8 cellular contexts compared by ENCODE assay signal in the genomic region with DNA sequence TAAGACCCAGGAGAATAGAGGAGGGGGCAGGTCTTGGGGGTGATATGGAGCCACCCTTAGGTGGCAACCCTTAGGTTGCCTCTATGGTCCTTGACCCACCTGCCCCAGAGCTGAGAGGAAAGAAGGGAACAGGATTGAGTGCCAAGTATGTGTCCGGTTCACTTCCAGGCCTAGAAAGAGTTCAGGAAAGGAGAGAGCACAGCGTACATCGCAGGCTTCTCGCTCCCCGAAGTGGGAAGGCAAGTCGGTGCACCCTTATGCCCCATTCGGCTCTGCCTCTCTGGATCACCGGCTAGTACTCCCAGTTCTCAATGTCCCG. TPM values are rescaled to one million over a fixed set of nuclear protein-coding genes. Genes with fewer than 3 reads are reported as not detected.
DNase-seq lines count a peak whose midpoint lies in the region; ATAC-seq, FAIRE-seq and TF ChIP-seq lines count a peak whose summit lies in the region.
"Had no signal": no experiment of that assay in that cellular context is flagged by ENCODE, and none has a peak within 500 bp of the region (broad histone marks: within the 10 kb centered on the region; RNA-seq: fewer than 3 reads in every experiment).

No MANE protein-coding gene starts in this region.

- CTCF ChIA-PET in PC-3 (lab: Charles Lee): interaction anchor here (0.5 to 1.7 kb wide), 6 partner anchors 9 to 167 kb away, joined by 3 to 16 read pairs (median 6); a partner anchor contains a TSS
- CTCF ChIA-PET in H1 (lab: Charles Lee; ENCODE audit: partially characterized antibody): interaction anchor here (15.3 to 33.0 kb wide), 5 partner anchors 6 to 99 kb away, joined by 246 to 1206 read pairs (median 373); a partner anchor contains a TSS

- H3K56ac ChIP-seq in H1 (replicated peaks; ENCODE audit: insufficient read length, low read depth, low read length): no peak overlapping the region

- TF ChIP-seq POLR2A in H1 (IDR thresholded peaks at IDR 0.05; ENCODE audit: control extremely low read depth in 1 of 2, low read depth in 2 of 2, low read length in 2 of 2): no peak
- TF ChIP-seq POLR2A in prostate gland (IDR thresholded peaks at IDR 0.05): no peak

- H3K9me2 ChIP-seq in PC-3 (replicated peaks; ENCODE audit: low read length): no peaks in the 10 kb centered on the region

- no peak overlapping the region for H2BK12ac ChIP-seq in H1 (ENCODE audit: low read depth, low read length)

- H2BK15ac ChIP-seq in H1 (ENCODE audit: low read length): peak overlapping the region; percentile 40; the same call in 1 of the 2 replicates

- H4K20me1 ChIP-seq in PC-3 (ENCODE audit: low read length) (no peaks in the 10 kb centered on the region), H1 (replicated peaks in 1 of 2; ENCODE audit: control insufficient read depth in 1 of 2, insufficient read depth in 2 of 2, low read length in 2 of 2) (peaks cover 3 to 5% of the 10 kb centered on the region in 2 experiments)

- H3K36me3 ChIP-seq in PC-3 (ENCODE audit: low read depth, low read length) (no peaks in the 10 kb centered on the region), H1 (ENCODE audit: control insufficient read depth in 2 of 4, insufficient read depth in 4 of 4, low read length in 3 of 4) (no peaks in the 10 kb centered on the region), prostate gland (no peaks in the 10 kb centered on the region), aorta (ENCODE audit: control insufficient read depth in 1 of 2, insufficient read depth in 2 of 2, low read length in 1 of 2) (no peaks in the 10 kb centered on the region)
- H3K36me3 ChIP-seq: gastroesophageal sphincter had no signal

- peaks cover 23% of the 10 kb centered on the region for H3K23me2 ChIP-seq in H1 (ENCODE audit: low read depth, low read length)

- H2BK120ac ChIP-seq in H1 (replicated peaks; ENCODE audit: low read depth, low read length): no peak overlapping the region

- H3K9me3 ChIP-seq in PC-3 (ENCODE audit: low read length): no peaks in the 10 kb centered on the region
- H3K9me3 ChIP-seq in H1 (ENCODE audit: insufficient read depth in 2 of 2, low read depth in 1 of 2, low read length in 1 of 2): no peaks in the 10 kb centered on the region
- H3K9me3 ChIP-seq in prostate gland: no peaks in the 10 kb centered on the region
- no peaks in the 10 kb centered on the region for H3K9me3 ChIP-seq in aorta (ENCODE audit: control insufficient read depth, low read length)
- H3K9me3 ChIP-seq: gastroesophageal sphincter had no signal

- no peak overlapping the region for H4K5ac ChIP-seq in H1 (ENCODE audit: insufficient read length, low read depth, low read length)

- H3K79me2 ChIP-seq in PC-3 (ENCODE audit: low read length) (peaks cover 22% of the 10 kb centered on the region), H1 (ENCODE audit: control insufficient read depth in 1 of 2, insufficient read depth in 2 of 2, low read length in 2 of 2) (no peaks in the 10 kb centered on the region)

- H2BK5ac ChIP-seq in H1 (ENCODE audit: low read depth, low read length): peak overlapping the region; percentile 52; the same call in 1 of the 2 replicates

- no peaks in the 10 kb centered on the region for H3K79me1 ChIP-seq in H1 (ENCODE audit: low read depth, low read length)

- H3K27me3 ChIP-seq in PC-3 (ENCODE audit: low read length) (peaks cover 13% of the 10 kb centered on the region), H1 (replicated peaks in 1 of 4; ENCODE audit: control insufficient read depth in 3 of 4, extremely low read depth in 1 of 4, insufficient read depth in 3 of 4, low read length in 3 of 4) (peaks cover 64 to 92% (median 89%) of the 10 kb centered on the region in 4 experiments), prostate gland (replicated peaks; ENCODE audit: insufficient read depth) (peaks cover 5% of the 10 kb centered on the region), aorta (ENCODE audit: control insufficient read depth in 1 of 2, insufficient read depth in 2 of 2, low read length in 1 of 2) (peaks cover 0 to 2% of the 10 kb centered on the region in 2 donors)

- no peaks in the 10 kb centered on the region for H3F3A ChIP-seq in PC-3 (ENCODE audit: low read length, unreplicated experiment)

- no peak overlapping the region for H3K4ac ChIP-seq in H1 (replicated peaks; ENCODE audit: insufficient read length, low read depth, low read length)

- H2BK20ac ChIP-seq in H1 (ENCODE audit: low read length): no peak overlapping the region

- peak overlapping the region; percentile 72 for H3K9ac ChIP-seq in PC-3 (ENCODE audit: low read length)
- no peak overlapping the region for H3K9ac ChIP-seq in H1 (replicated peaks in 1 of 4; ENCODE audit: extremely low read depth in 1 of 4, low read depth in 3 of 4, low read length in 3 of 4)

- no peak overlapping the region; the same call in 1 of the 2 replicates for H2AK5ac ChIP-seq in H1 (ENCODE audit: low read depth, low read length)

- H3K18ac ChIP-seq in H1 (ENCODE audit: extremely low read depth, low read length): no peak overlapping the region

- H3K4me3 ChIP-seq in PC-3 (ENCODE audit: low read length) (peak overlapping the region; percentile 88), H1 (ENCODE audit: extremely low read depth in 1 of 4, insufficient read depth in 2 of 4, low read depth in 3 of 4, low read length in 4 of 4) (peak overlapping the region; percentile 39 to 67 (median 63)), prostate gland (peak overlapping the region; percentile 33 to 36), aorta (ENCODE audit: low read length in 2 of 2) (no peak overlapping the region)

- H3K4me1 ChIP-seq in PC-3 (ENCODE audit: insufficient read depth, low read length) (peaks cover 16% of the 10 kb centered on the region), H1 (replicated peaks in 1 of 4; ENCODE audit: control insufficient read depth in 3 of 4, insufficient read depth in 4 of 4, low read length in 3 of 4) (peaks cover 4 to 26% (median 15%) of the 10 kb centered on the region in 4 experiments), prostate gland (replicated peaks) (no peaks in the 10 kb centered on the region), aorta (ENCODE audit: control insufficient read depth in 1 of 2, insufficient read depth in 2 of 2, low read length in 2 of 2) (no peaks in the 10 kb centered on the region)

- 13% methylated on average over 9 of the region's 9 CpGs; no CpG with 5 or more reads in 1 of the 2 experiments for WGBS in H1 (ENCODE audit: extremely low coverage in 1 of 2, insufficient coverage in 1 of 2, insufficient read length in 1 of 2, insufficient replicate concordance in 2 of 2, low coverage in 1 of 2, low lambda C conversion rate in 2 of 2, missing lambda C conversion rate in 1 of 2), 2 experiments
- WGBS in prostate gland: 32% methylated on average over 9 of the region's 9 CpGs
- WGBS in aorta, 2 donors: 72 to 75% methylated on average over 9 of the region's 9 CpGs

- H3K23ac ChIP-seq in H1 (ENCODE audit: insufficient read length): no peak overlapping the region

- intact Hi-C loops in PC-3 (cut with micrococcal nuclease): loop anchor here (2.0 kb wide), 1 partner anchor 14 kb away; no protein-coding TSS in a partner anchor
- intact Hi-C loops in prostate gland (cut with DNase I): no loop called here
- intact Hi-C loops in aorta (cut with DNase I): loop anchor here in 1 of 2 donors (5.0 kb wide), 1 partner anchor 167 kb away; no protein-coding TSS in a partner anchor

- H4K8ac ChIP-seq in H1 (ENCODE audit: extremely low read depth, insufficient read depth, low read length): no peak overlapping the region

- H4K91ac ChIP-seq in H1 (replicated peaks; ENCODE audit: insufficient read length, low read length): no peak overlapping the region

- peak; percentile 39 for ATAC-seq in PC-3
- ATAC-seq in HG03342 (IDR thresholded peaks at IDR 0.05; ENCODE audit: unreplicated experiment): no peak
- ATAC-seq in aorta (ENCODE audit: low FRiP score): no peak

- peak overlapping the region; percentile 95 for H2AFZ ChIP-seq in PC-3 (ENCODE audit: low read length)
- H2AFZ ChIP-seq in H1 (ENCODE audit: low read length): no peak overlapping the region

- TF ChIP-seq RAD21 in H1 (IDR thresholded peaks at IDR 0.05 in 1 of 2, conservative IDR thresholded peaks at IDR 0.05 in 1 of 2; ENCODE audit: low read depth in 2 of 2, low read length in 2 of 2): no peak

- H3K27ac ChIP-seq in PC-3 (ENCODE audit: low read length) (no peak overlapping the region), H1 (ENCODE audit: low read depth, low read length) (no peak overlapping the region), prostate gland (peak overlapping the region; percentile 67 to 79), aorta (ENCODE audit: low read depth in 1 of 2, low read length in 2 of 2) (no peak overlapping the region)
- H3K27ac ChIP-seq: gastroesophageal sphincter had no signal

- H3K4me2 ChIP-seq in PC-3 (ENCODE audit: low read length) (peak overlapping the region; percentile 98), H1 (ENCODE audit: insufficient read depth in 1 of 2, low read depth in 2 of 2, low read length in 2 of 2) (peak overlapping the region; percentile 95 to 99)

- no peak for FAIRE-seq in H1 (lab: Jason Lieb, UNC)
- FAIRE-seq: TTC549 had no signal

- DNase-seq in PC-3 (peak; percentile 39), H1 (ENCODE audit: low read depth in 1 of 2, low spot score in 2 of 2) (no peak), prostate gland (ENCODE audit: low spot score) (no peak), SIG-M5 treated with dmso at 0.1 percent for 504 hours (lab: John Stamatoyannopoulos, UW; ENCODE audit: unreplicated experiment) (no peak), aorta (no peak)

- POLR2A ChIA-PET in PC-3 (lab: Charles Lee; ENCODE audit: unreplicated experiment): no interaction called here
- POLR2A ChIA-PET in H1 (lab: Charles Lee; ENCODE audit: partially characterized antibody): interaction anchor here (0.7 to 12.4 kb wide), 10 partner anchors 10 to 41 kb away, joined by 3 to 134 read pairs (median 4); a partner anchor contains a TSS

- no peak overlapping the region for H3K14ac ChIP-seq in H1 (ENCODE audit: insufficient read length)

- BruUV-seq in PC-3 (replicated peaks; lab: Mats Ljungman, UMichigan): no TSS peak

- TF ChIP-seq CTCF in PC-3 (conservative IDR thresholded peaks at IDR 0.05; ENCODE audit: low read depth, low read length) (no peak), H1 (IDR thresholded peaks at IDR 0.05; ENCODE audit: control extremely low read depth in 1 of 3, insufficient read depth in 1 of 3, low read depth in 1 of 3, low read length in 3 of 3) (no peak), prostate gland (IDR thresholded peaks at IDR 0.05) (no peak)

- TF ChIP-seq EP300 in H1 (IDR thresholded peaks at IDR 0.05; ENCODE audit: borderline replicate concordance in 1 of 2, low read depth in 2 of 2, low read length in 2 of 2): no peak

RNA-seq across cellular contexts. Expression of a gene that starts 0.6 kb away (rescaled TPM):
- 3.1 and 3.9 TPM in 2 replicates for total RNA-seq in PC-3 (2014; rRNA removed)
- total RNA-seq in H1 (2021; fragmentation: NEBNext Ultra II Directional; extraction: Animal tissue kit (Norgen Biotek cat#: 25700)): 1.5 and 1.6 TPM in 2 replicates
- 1.2 and 1.5 TPM in 2 replicates for polyA plus RNA-seq in H1 (2011; rRNA removed)
- polyA plus RNA-seq in H1 (2011; cell fraction: cytosol; rRNA removed): 1.3 TPM
- 1.8 TPM for polyA plus RNA-seq in H1 (2011; cell fraction: nucleus; rRNA removed)
- polyA plus RNA-seq in H1 (2012, experiment 1 of 2): 1.0 to 2.1 TPM (median 1.8 TPM) in 4 replicates
- 1.7 TPM for polyA plus RNA-seq in H1 (2012, experiment 2 of 2)
- polyA plus RNA-seq in H1 (2013, experiment 1 of 2): 0.73 TPM
- 0.63 TPM for polyA plus RNA-seq in H1 (2013, experiment 2 of 2)
- 0.78 and 0.82 TPM in 2 replicates for polyA minus RNA-seq in H1 (2011; rRNA and poly(A)+ RNA removed)
- polyA minus RNA-seq in H1 (2011; cell fraction: cytosol; rRNA and poly(A)+ RNA removed): 1.8 TPM
- polyA minus RNA-seq in H1 (2011; cell fraction: nucleus; rRNA and poly(A)+ RNA removed): 2.8 TPM
- total RNA-seq in prostate gland: 1 to 10 TPM; 1.4 to 3.1 TPM
- total RNA-seq in aorta: under 1 TPM; 0.78 to 0.81 TPM
- polyA plus RNA-seq in aorta: under 1 TPM in 1 of 2 donors, not detected in 1; 0.25 TPM

RNA-seq across cellular contexts. Expression of a gene that starts 9.3 kb away (rescaled TPM):
- 44.0 and 47.9 TPM in 2 replicates for total RNA-seq in PC-3 (2014; rRNA removed)
- total RNA-seq in H1 (2021; fragmentation: NEBNext Ultra II Directional; extraction: Animal tissue kit (Norgen Biotek cat#: 25700)): 24.4 and 27.4 TPM in 2 replicates
- 42.3 and 61.1 TPM in 2 replicates for polyA plus RNA-seq in H1 (2011; rRNA removed)
- 63.9 TPM for polyA plus RNA-seq in H1 (2011; cell fraction: cytosol; rRNA removed)
- 211 TPM for polyA plus RNA-seq in H1 (2011; cell fraction: nucleus; rRNA removed)
- 28.4 to 49.3 TPM (median 44.9 TPM) in 4 replicates for polyA plus RNA-seq in H1 (2012, experiment 1 of 2)
- 30.7 TPM for polyA plus RNA-seq in H1 (2012, experiment 2 of 2)
- 26.1 TPM for polyA plus RNA-seq in H1 (2013, experiment 1 of 2)
- polyA plus RNA-seq in H1 (2013, experiment 2 of 2): 23.3 TPM
- 16.9 and 22.1 TPM in 2 replicates for polyA minus RNA-seq in H1 (2011; rRNA and poly(A)+ RNA removed)
- polyA minus RNA-seq in H1 (2011; cell fraction: cytosol; rRNA and poly(A)+ RNA removed): 18.7 TPM
- polyA minus RNA-seq in H1 (2011; cell fraction: nucleus; rRNA and poly(A)+ RNA removed): 50.1 TPM
- total RNA-seq in prostate gland: 10 to 100 TPM; 32.6 to 44.4 TPM
- total RNA-seq in aorta: 10 to 100 TPM; 19.3 to 37.6 TPM
- polyA plus RNA-seq in aorta: 10 to 100 TPM; 21.2 to 64.1 TPM

RNA-seq across cellular contexts. Expression of a gene that starts 18.9 kb away (rescaled TPM):
- 0.44 and 1.2 TPM in 2 replicates for total RNA-seq in PC-3 (2014; rRNA removed)
- 0.36 TPM in 1 of 2 replicates, not detected in the other for total RNA-seq in H1 (2021; fragmentation: NEBNext Ultra II Directional; extraction: Animal tissue kit (Norgen Biotek cat#: 25700))
- 0.16 and 0.18 TPM in 2 replicates for polyA plus RNA-seq in H1 (2011; rRNA removed)
- 0.25 TPM for polyA plus RNA-seq in H1 (2011; cell fraction: cytosol; rRNA removed)
- polyA plus RNA-seq in H1 (2011; cell fraction: nucleus; rRNA removed): 0.07 TPM
- 0.36 to 0.72 TPM (median 0.59 TPM) in 4 replicates for polyA plus RNA-seq in H1 (2012, experiment 1 of 2)
- polyA plus RNA-seq in H1 (2012, experiment 2 of 2): 0.41 TPM
- polyA plus RNA-seq in H1 (2013, experiment 1 of 2): 0.30 TPM
- 0.26 TPM for polyA plus RNA-seq in H1 (2013, experiment 2 of 2)
- 0.17 and 0.25 TPM in 2 replicates for polyA minus RNA-seq in H1 (2011; rRNA and poly(A)+ RNA removed)
- not detected for polyA minus RNA-seq in H1 (2011; cell fraction: cytosol; rRNA and poly(A)+ RNA removed)
- not detected for polyA minus RNA-seq in H1 (2011; cell fraction: nucleus; rRNA and poly(A)+ RNA removed)
- 1 to 10 TPM; 1.1 to 4.9 TPM for total RNA-seq in prostate gland
- under 1 TPM in 1 of 2 donors, not detected in 1; 0.51 TPM for total RNA-seq in aorta
- under 1 TPM in 1 of 2 donors, not detected in 1; 0.87 TPM for polyA plus RNA-seq in aorta

RNA-seq across cellular contexts. Expression of a gene that starts 19.0 kb away (rescaled TPM):
- total RNA-seq in PC-3 (2014; rRNA removed) (54.5 and 74.2 TPM in 2 replicates), prostate gland (10 to 100 TPM; 46.6 to 47.0 TPM), aorta (10 to 100 TPM; 21.6 to 28.6 TPM)
- total RNA-seq in H1 (2021; fragmentation: NEBNext Ultra II Directional; extraction: Animal tissue kit (Norgen Biotek cat#: 25700)): 83.0 and 85.3 TPM in 2 replicates
- polyA plus RNA-seq in H1 (2011; rRNA removed) (213 and 214 TPM in 2 replicates), aorta (10 to 100 TPM; 34.4 to 42.2 TPM)
- polyA plus RNA-seq in H1 (2011; cell fraction: cytosol; rRNA removed): 161 TPM
- 129 TPM for polyA plus RNA-seq in H1 (2011; cell fraction: nucleus; rRNA removed)
- 74.1 to 133 TPM (median 98.1 TPM) in 4 replicates for polyA plus RNA-seq in H1 (2012, experiment 1 of 2)
- polyA plus RNA-seq in H1 (2012, experiment 2 of 2): 86.2 TPM
- 70.3 TPM for polyA plus RNA-seq in H1 (2013, experiment 1 of 2)
- polyA plus RNA-seq in H1 (2013, experiment 2 of 2): 66.8 TPM
- 125 and 134 TPM in 2 replicates for polyA minus RNA-seq in H1 (2011; rRNA and poly(A)+ RNA removed)
- 61.9 TPM for polyA minus RNA-seq in H1 (2011; cell fraction: cytosol; rRNA and poly(A)+ RNA removed)
- 71.9 TPM for polyA minus RNA-seq in H1 (2011; cell fraction: nucleus; rRNA and poly(A)+ RNA removed)

RNA-seq across cellular contexts. Expression of a gene that starts 28.7 kb away (rescaled TPM):
- total RNA-seq in PC-3 (2014; rRNA removed) (18.4 and 22.1 TPM in 2 replicates), prostate gland (10 to 100 TPM; 15.0 to 19.2 TPM), aorta (10 to 100 TPM; 10.7 to 21.1 TPM)
- 8.9 and 9.6 TPM in 2 replicates for total RNA-seq in H1 (2021; fragmentation: NEBNext Ultra II Directional; extraction: Animal tissue kit (Norgen Biotek cat#: 25700))
- polyA plus RNA-seq in H1 (2011; rRNA removed) (7.2 and 10.0 TPM in 2 replicates), aorta (10 to 100 TPM in 1 of 2 donors, 1 to 10 TPM in 1; 8.9 to 20.1 TPM)
- 7.7 TPM for polyA plus RNA-seq in H1 (2011; cell fraction: cytosol; rRNA removed)
- 67.7 TPM for polyA plus RNA-seq in H1 (2011; cell fraction: nucleus; rRNA removed)
- 5.0 to 11.6 TPM (median 9.2 TPM) in 4 replicates for polyA plus RNA-seq in H1 (2012, experiment 1 of 2)
- 3.7 TPM for polyA plus RNA-seq in H1 (2012, experiment 2 of 2)
- polyA plus RNA-seq in H1 (2013, experiment 1 of 2): 4.4 TPM
- polyA plus RNA-seq in H1 (2013, experiment 2 of 2): 3.6 TPM
- polyA minus RNA-seq in H1 (2011; rRNA and poly(A)+ RNA removed): 7.6 and 8.1 TPM in 2 replicates
- 7.0 TPM for polyA minus RNA-seq in H1 (2011; cell fraction: cytosol; rRNA and poly(A)+ RNA removed)
- 13.4 TPM for polyA minus RNA-seq in H1 (2011; cell fraction: nucleus; rRNA and poly(A)+ RNA removed)

Comparison
In these comparisons a context has a peak if more than half of its experiments do, and no peak if none do; other contexts are left out.
1. H3K27ac ChIP-seq: peak in prostate gland (2 of 2); none in PC-3 (single experiment), H1 (single experiment) and aorta (0 of 2).
2. H3K4me3 ChIP-seq: peak in PC-3 (single experiment), H1 (4 of 4) and prostate gland (2 of 2); none in aorta (0 of 2).